1 cellular context compared by ENCODE assay signal in genomic region chr18:572499-573289, GRCh38.
A peak's percentile ranks its signal among the peaks of the same experiment; 100 is the strongest.
TF ChIP-seq lines count a peak whose summit lies in the region.

No MANE protein-coding gene starts in this region.

TF ChIP-seq in HepG2, 621 proteins besides CTCF, POLR2A, EP300 and RAD21 (continued from another document):
- TF ChIP-seq DPF2 (CRISPR knock-in tag; IDR thresholded peaks at IDR 0.05; ENCODE audit: borderline replicate concordance, low read depth) (no peak), SUZ12 (IDR thresholded peaks at IDR 0.05; ENCODE audit: low read depth, low read length) (no peak), FOXP1 (IDR thresholded peaks at IDR 0.05) (no peak), FOXP1 (CRISPR knock-in tag; IDR thresholded peaks at IDR 0.05) (peak; percentile 48; the same call in 1 of the 2 replicates), HOXA3 (CRISPR knock-in tag; IDR thresholded peaks at IDR 0.05) (no peak), DZIP1 (CRISPR knock-in tag; IDR thresholded peaks at IDR 0.05) (no peak), NCOA2 (CRISPR knock-in tag; IDR thresholded peaks at IDR 0.05) (peak; percentile 48; the same call in 1 of the 2 replicates)
- TF ChIP-seq, protein P1, sequence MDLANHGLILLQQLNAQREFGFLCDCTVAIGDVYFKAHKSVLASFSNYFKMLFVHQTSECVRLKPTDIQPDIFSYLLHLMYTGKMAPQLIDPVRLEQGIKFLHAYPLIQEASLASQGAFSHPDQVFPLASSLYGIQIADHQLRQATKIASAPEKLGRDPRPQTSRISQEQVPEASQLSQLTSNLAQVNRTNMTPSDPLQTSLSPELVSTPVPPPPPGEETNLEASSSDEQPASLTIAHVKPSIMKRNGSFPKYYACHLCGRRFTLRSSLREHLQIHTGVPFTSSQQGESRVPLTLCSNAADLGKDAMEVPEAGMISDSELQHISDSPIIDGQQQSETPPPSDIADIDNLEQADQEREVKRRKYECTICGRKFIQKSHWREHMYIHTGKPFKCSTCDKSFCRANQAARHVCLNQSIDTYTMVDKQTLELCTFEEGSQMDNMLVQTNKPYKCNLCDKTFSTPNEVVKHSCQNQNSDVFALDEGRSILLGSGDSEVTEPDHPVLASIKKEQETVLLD (CRISPR knock-in tag; IDR thresholded peaks at IDR 0.05; ENCODE audit: low read depth), result no peak
